1 cellular context compared by ENCODE assay signal in genomic region chr17:63854709-63855108, GRCh38.
A peak's percentile ranks its signal among the peaks of the same experiment; 100 is the strongest.
TF ChIP-seq lines count a peak whose summit lies in the region.

No MANE protein-coding gene starts in this region.

TF ChIP-seq in HepG2, 621 proteins besides CTCF, POLR2A, EP300 and RAD21 (continued from another document and continues in another):
- TF ChIP-seq ZSCAN5A (CRISPR knock-in tag; IDR thresholded peaks at IDR 0.05; ENCODE audit: borderline replicate concordance) (no peak), EEA1 (CRISPR knock-in tag; IDR thresholded peaks at IDR 0.05; ENCODE audit: borderline replicate concordance) (no peak), FOXO1 (CRISPR knock-in tag; IDR thresholded peaks at IDR 0.05) (no peak; the same call in 1 of the 2 replicates), ZNF713 (CRISPR knock-in tag; IDR thresholded peaks at IDR 0.05) (no peak), ERF (CRISPR knock-in tag; IDR thresholded peaks at IDR 0.05) (no peak), ZNF607 (CRISPR knock-in tag; IDR thresholded peaks at IDR 0.05; ENCODE audit: borderline replicate concordance) (no peak), ATF7-NPFF (CRISPR knock-in tag; IDR thresholded peaks at IDR 0.05; ENCODE audit: low read depth) (no peak), KDM6A (CRISPR knock-in tag; IDR thresholded peaks at IDR 0.05; ENCODE audit: low read depth) (peak; percentile 41; the same call in 1 of the 2 replicates), REST (IDR thresholded peaks at IDR 0.05; ENCODE audit: borderline replicate concordance in 1 of 2, low read depth in 1 of 2, low read length in 2 of 2) (no peak), GTF3A (CRISPR knock-in tag; conservative IDR thresholded peaks at IDR 0.05) (no peak), ZNF704 (CRISPR knock-in tag; IDR thresholded peaks at IDR 0.05; ENCODE audit: borderline replicate concordance) (no peak), ZNF496 (CRISPR knock-in tag; IDR thresholded peaks at IDR 0.05; ENCODE audit: insufficient replicate concordance) (no peak), ZNF260 (CRISPR knock-in tag; IDR thresholded peaks at IDR 0.05; ENCODE audit: borderline replicate concordance, low read depth) (no peak), ARNTL (CRISPR knock-in tag; IDR thresholded peaks at IDR 0.05) (no peak), DNMT3B (CRISPR knock-in tag; conservative IDR thresholded peaks at IDR 0.05) (no peak), NCOA1 (CRISPR knock-in tag; IDR thresholded peaks at IDR 0.05) (0 out of 2 replicates have a peak, but pooled peaks have one; percentile 69), ZNF329 (CRISPR knock-in tag; IDR thresholded peaks at IDR 0.05; ENCODE audit: low read depth) (no peak), ZHX1 (CRISPR knock-in tag; IDR thresholded peaks at IDR 0.05; ENCODE audit: low read depth) (no peak), ZNF350 (CRISPR knock-in tag; IDR thresholded peaks at IDR 0.05; ENCODE audit: borderline replicate concordance, low read depth) (no peak), KDM3A (CRISPR knock-in tag; IDR thresholded peaks at IDR 0.05; ENCODE audit: low read depth) (0 out of 2 replicates have a peak, but pooled peaks have one; percentile 58), ZNF550 (CRISPR knock-in tag; IDR thresholded peaks at IDR 0.05; ENCODE audit: borderline replicate concordance) (no peak), NCOA5 (CRISPR knock-in tag; IDR thresholded peaks at IDR 0.05) (no peak), PLRG1 (conservative IDR thresholded peaks at IDR 0.05) (no peak), HNF1A (IDR thresholded peaks at IDR 0.05; ENCODE audit: low read depth) (no peak), HNF1A (CRISPR knock-in tag; IDR thresholded peaks at IDR 0.05; ENCODE audit: borderline replicate concordance) (no peak), NFE2L2 (IDR thresholded peaks at IDR 0.05; ENCODE audit: low read length) (no peak), KMT2A (CRISPR knock-in tag; IDR thresholded peaks at IDR 0.05) (no peak), PAXIP1 (CRISPR knock-in tag; conservative IDR thresholded peaks at IDR 0.05) (peak; percentile 96), USF2 (IDR thresholded peaks at IDR 0.05; ENCODE audit: low read depth, low read length) (no peak), USF2 (CRISPR knock-in tag; IDR thresholded peaks at IDR 0.05; ENCODE audit: borderline replicate concordance) (no peak), SIN3A (IDR thresholded peaks at IDR 0.05; ENCODE audit: borderline replicate concordance, low read depth, low read length) (no peak), ZNF552 (CRISPR knock-in tag; IDR thresholded peaks at IDR 0.05; ENCODE audit: borderline replicate concordance) (no peak), ZNF747 (CRISPR knock-in tag; IDR thresholded peaks at IDR 0.05; ENCODE audit: borderline replicate concordance) (no peak), ZNF136 (CRISPR knock-in tag; IDR thresholded peaks at IDR 0.05; ENCODE audit: low read depth) (0 out of 2 replicates have a peak, but pooled peaks have one; percentile 46), SOX6 (IDR thresholded peaks at IDR 0.05) (no peak), SOX6 (CRISPR knock-in tag; IDR thresholded peaks at IDR 0.05) (peak; percentile 43), SP5 (CRISPR knock-in tag; IDR thresholded peaks at IDR 0.05; ENCODE audit: borderline replicate concordance, low read depth) (0 out of 2 replicates have a peak, but pooled peaks have one; percentile 18), ZNF512 (CRISPR knock-in tag; IDR thresholded peaks at IDR 0.05) (no peak), ZC3H13 (CRISPR knock-in tag; IDR thresholded peaks at IDR 0.05) (no peak), ZNF12 (CRISPR knock-in tag; IDR thresholded peaks at IDR 0.05) (no peak), ZEB1 (IDR thresholded peaks at IDR 0.05; ENCODE audit: insufficient replicate concordance, low read depth) (peak; percentile 98), ZNF788 (CRISPR knock-in tag; IDR thresholded peaks at IDR 0.05; ENCODE audit: borderline replicate concordance) (no peak; the same call in 1 of the 2 replicates), ZNF556 (CRISPR knock-in tag; IDR thresholded peaks at IDR 0.05; ENCODE audit: borderline replicate concordance) (0 out of 2 replicates have a peak, but pooled peaks have one; percentile 2), AHR (CRISPR knock-in tag; IDR thresholded peaks at IDR 0.05) (no peak)
